8 cellular contexts compared by ENCODE assay signal in the genomic region with DNA sequence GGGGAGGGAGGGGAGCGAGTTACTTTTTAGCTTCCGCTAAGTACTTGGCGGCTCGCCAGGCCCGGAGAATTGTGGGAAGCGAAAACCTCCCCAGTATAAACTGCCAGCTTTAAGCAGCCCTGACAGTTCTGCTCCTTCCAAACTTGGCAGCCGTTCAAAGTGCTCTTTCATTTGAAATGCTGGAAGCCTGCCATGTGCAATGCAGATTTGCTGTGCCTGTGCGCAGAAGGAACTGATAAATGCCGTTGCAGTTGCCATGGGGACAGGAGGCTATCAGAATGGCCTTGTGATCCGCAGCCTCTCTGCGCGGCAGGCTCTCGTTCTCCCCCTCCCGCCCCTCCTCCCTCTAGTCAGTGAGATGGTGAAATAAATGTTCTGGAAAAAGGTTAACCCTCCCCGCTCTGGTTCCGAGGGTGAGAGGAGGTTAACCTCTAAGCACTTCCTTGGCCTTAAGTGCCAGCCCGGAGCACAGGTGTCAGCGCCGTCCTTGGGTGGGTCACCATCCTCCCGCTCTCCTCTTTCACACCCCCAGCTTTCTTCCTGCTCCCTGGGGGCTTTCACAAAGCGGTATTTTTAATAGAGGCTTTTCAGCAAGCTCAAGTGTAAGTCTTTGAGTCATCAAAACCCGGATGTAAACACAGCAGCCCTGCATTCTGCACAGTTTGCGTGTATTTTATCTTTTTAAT. TPM values are rescaled to one million over a fixed set of nuclear protein-coding genes. Genes with fewer than 3 reads are reported as not detected.
DNase-seq lines count a peak whose midpoint lies in the region; ATAC-seq, FAIRE-seq and TF ChIP-seq lines count a peak whose summit lies in the region.

No MANE protein-coding gene starts in this region.

- peaks cover 86% of the 10 kb centered on the region for H3K4me1 Mint-ChIP-seq in WTC11

- no peak for FAIRE-seq in A549 (lab: Jason Lieb, UNC)
- peak; percentile 81 for FAIRE-seq in islet of Langerhans (lab: Jason Lieb, UNC)

- H3K27me3 Mint-ChIP-seq in WTC11 (ENCODE audit: low read depth) = peaks cover 7% of the 10 kb centered on the region

- H3K9me3 Mint-ChIP-seq in WTC11 = no peaks in the 10 kb centered on the region

- DNase-seq in A549 (ENCODE audit: low read depth in 1 of 2, low spot score in 1 of 2) = peak; percentile 88 to 99
- peak; percentile 99 for DNase-seq in NCI-H2227 treated with DMSO at 0.1 percent for 48 hours (lab: John Stamatoyannopoulos, UW)
- peak; percentile 78 for DNase-seq in WTC11 (ENCODE audit: low spot score)
- peak; percentile 99 to 100 for DNase-seq in cardiac fibroblast (ENCODE audit: low read depth in 2 of 2)
- peak; percentile 86 to 93 for DNase-seq in stimulated activated CD4-positive, alpha-beta T cell treated with anti-CD3 and anti-CD28 coated beads, Interleukin-12 subunit alpha, Interleukin-12 subunit beta, amount 100 ng/mL, for 24 hours (ENCODE audit: low read depth in 2 of 2)

- H3K27ac Mint-ChIP-seq in WTC11 = peak overlapping the region; percentile 99

- H3K4me1 ChIP-seq in A549 = peaks cover 86% of the 10 kb centered on the region

- ATAC-seq in A549 = peak; percentile 86 to 88
- peak; percentile 40 for ATAC-seq in GM18870 (IDR thresholded peaks at IDR 0.05; ENCODE audit: unreplicated experiment)
- peak; percentile 67 for ATAC-seq in HG03175 (IDR thresholded peaks at IDR 0.05; ENCODE audit: unreplicated experiment)
- ATAC-seq in WTC11 = peak; percentile 51

- under 1% methylated on average over 23 of the region's 23 CpGs for WGBS in A549 (ENCODE audit: missing lambda C conversion rate)

- H3K4me3 ChIP-seq in A549 = peak overlapping the region; percentile 36
- peak overlapping the region; percentile 19 to 37 for H3K4me3 ChIP-seq in cardiac fibroblast (replicated peaks in 1 of 2; ENCODE audit: low read depth in 2 of 2, low read length in 2 of 2)

- CTCF ChIA-PET in A549 (lab: Yijun Ruan, JAX) (interaction anchor here (1.2 to 13.6 kb wide), 11 partner anchors 9 to 164 kb away, joined by 3 to 182 read pairs (median 7); no protein-coding TSS in a partner anchor), WTC11 (lab: Charles Lee) (interaction anchor here (0.9 to 3.9 kb wide), 10 partner anchors 11 to 165 kb away, joined by 3 to 14 read pairs (median 8); a partner anchor contains a TSS)

- POLR2A ChIA-PET in A549 (lab: Yijun Ruan, JAX) (interaction anchor here (0.7 to 3.4 kb wide), 14 partner anchors 9 to 136 kb away, joined by 3 to 54 read pairs (median 4); a partner anchor contains a TSS), WTC11 (lab: Charles Lee) (interaction anchor here (0.5 to 1.7 kb wide), 11 partner anchors 10 to 256 kb away, joined by 3 to 16 read pairs (median 4); a partner anchor contains a TSS)

- peak; percentile 23 to 68; a peak in 3 of 5 replicates for TF ChIP-seq EP300 in A549 (IDR thresholded peaks at IDR 0.05)

- peak overlapping the region; percentile 90 to 99 for H3K27ac ChIP-seq in A549

- no peaks in the 10 kb centered on the region for H3K9me3 ChIP-seq in A549

- peak; percentile 6 to 31; a peak in 2 of 5 replicates for TF ChIP-seq RAD21 in A549 (conservative IDR thresholded peaks at IDR 0.05 in 1 of 2, IDR thresholded peaks at IDR 0.05 in 1 of 2)

- peak overlapping the region; percentile 84 for H3K4me2 ChIP-seq in A549

- no peak for TF ChIP-seq CTCF in A549 (IDR thresholded peaks at IDR 0.05)
- no peak for TF ChIP-seq CTCF in WTC11 (IDR thresholded peaks at IDR 0.05)
- TF ChIP-seq CTCF in cardiac fibroblast (IDR thresholded peaks at IDR 0.05; ENCODE audit: low read depth, low read length) = no peak

- no peak for TF ChIP-seq POLR2A in A549 (IDR thresholded peaks at IDR 0.05; ENCODE audit: low read length)

- peak overlapping the region; percentile 66 for H3K4me3 Mint-ChIP-seq in WTC11

- H3K36me3 Mint-ChIP-seq in WTC11 = no peaks in the 10 kb centered on the region

TF ChIP-seq in A549, 52 proteins besides CTCF, POLR2A, EP300 and RAD21 (continues in another document):
- TF ChIP-seq, protein P1, sequence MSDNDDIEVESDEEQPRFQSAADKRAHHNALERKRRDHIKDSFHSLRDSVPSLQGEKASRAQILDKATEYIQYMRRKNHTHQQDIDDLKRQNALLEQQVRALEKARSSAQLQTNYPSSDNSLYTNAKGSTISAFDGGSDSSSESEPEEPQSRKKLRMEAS (IDR thresholded peaks at IDR 0.05) = peak; percentile 50
- TF ChIP-seq, protein P2, sequence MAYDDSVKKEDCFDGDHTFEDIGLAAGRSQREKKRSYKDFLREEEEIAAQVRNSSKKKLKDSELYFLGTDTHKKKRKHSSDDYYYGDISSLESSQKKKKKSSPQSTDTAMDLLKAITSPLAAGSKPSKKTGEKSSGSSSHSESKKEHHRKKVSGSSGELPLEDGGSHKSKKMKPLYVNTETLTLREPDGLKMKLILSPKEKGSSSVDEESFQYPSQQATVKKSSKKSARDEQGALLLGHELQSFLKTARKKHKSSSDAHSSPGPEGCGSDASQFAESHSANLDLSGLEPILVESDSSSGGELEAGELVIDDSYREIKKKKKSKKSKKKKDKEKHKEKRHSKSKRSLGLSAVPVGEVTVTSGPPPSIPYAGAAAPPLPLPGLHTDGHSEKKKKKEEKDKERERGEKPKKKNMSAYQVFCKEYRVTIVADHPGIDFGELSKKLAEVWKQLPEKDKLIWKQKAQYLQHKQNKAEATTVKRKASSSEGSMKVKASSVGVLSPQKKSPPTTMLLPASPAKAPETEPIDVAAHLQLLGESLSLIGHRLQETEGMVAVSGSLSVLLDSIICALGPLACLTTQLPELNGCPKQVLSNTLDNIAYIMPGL (CRISPR knock-in tag; IDR thresholded peaks at IDR 0.05; ENCODE audit: borderline replicate concordance) = no peak
- TF ChIP-seq MAFK (IDR thresholded peaks at IDR 0.05; ENCODE audit: partially characterized antibody) = peak; percentile 6
- 0 out of 2 replicates have a peak, but pooled peaks have one; percentile 42 for TF ChIP-seq FOSL2 (IDR thresholded peaks at IDR 0.05)
- TF ChIP-seq FOSL2 (CRISPR knock-in tag; IDR thresholded peaks at IDR 0.05) = peak; percentile 75
- TF ChIP-seq, protein P3, sequence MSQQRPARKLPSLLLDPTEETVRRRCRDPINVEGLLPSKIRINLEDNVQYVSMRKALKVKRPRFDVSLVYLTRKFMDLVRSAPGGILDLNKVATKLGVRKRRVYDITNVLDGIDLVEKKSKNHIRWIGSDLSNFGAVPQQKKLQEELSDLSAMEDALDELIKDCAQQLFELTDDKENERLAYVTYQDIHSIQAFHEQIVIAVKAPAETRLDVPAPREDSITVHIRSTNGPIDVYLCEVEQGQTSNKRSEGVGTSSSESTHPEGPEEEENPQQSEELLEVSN (IDR thresholded peaks at IDR 0.05; ENCODE audit: borderline replicate concordance, low read depth) = peak; percentile 33; the same call in 1 of the 2 replicates

TF ChIP-seq in WTC11, 78 proteins besides CTCF, POLR2A, EP300 and RAD21 (continues in another document):
- TF ChIP-seq FOXK1 (CRISPR knock-in tag; IDR thresholded peaks at IDR 0.05) = 0 out of 2 replicates have a peak, but pooled peaks have one; percentile 11
- TF ChIP-seq, protein P4, sequence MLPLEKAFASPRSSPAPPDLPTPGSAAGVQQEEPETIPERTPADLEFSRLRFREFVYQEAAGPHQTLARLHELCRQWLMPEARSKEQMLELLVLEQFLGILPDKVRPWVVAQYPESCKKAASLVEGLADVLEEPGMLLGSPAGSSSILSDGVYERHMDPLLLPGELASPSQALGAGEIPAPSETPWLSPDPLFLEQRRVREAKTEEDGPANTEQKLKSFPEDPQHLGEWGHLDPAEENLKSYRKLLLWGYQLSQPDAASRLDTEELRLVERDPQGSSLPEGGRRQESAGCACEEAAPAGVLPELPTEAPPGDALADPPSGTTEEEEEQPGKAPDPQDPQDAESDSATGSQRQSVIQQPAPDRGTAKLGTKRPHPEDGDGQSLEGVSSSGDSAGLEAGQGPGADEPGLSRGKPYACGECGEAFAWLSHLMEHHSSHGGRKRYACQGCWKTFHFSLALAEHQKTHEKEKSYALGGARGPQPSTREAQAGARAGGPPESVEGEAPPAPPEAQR (CRISPR knock-in tag; IDR thresholded peaks at IDR 0.05) = no peak
- no peak for TF ChIP-seq CBFB (CRISPR knock-in tag; IDR thresholded peaks at IDR 0.05; ENCODE audit: low read depth)
- TF ChIP-seq ZNF219 (CRISPR knock-in tag; IDR thresholded peaks at IDR 0.05; ENCODE audit: borderline replicate concordance) = no peak
- TF ChIP-seq, protein P5, sequence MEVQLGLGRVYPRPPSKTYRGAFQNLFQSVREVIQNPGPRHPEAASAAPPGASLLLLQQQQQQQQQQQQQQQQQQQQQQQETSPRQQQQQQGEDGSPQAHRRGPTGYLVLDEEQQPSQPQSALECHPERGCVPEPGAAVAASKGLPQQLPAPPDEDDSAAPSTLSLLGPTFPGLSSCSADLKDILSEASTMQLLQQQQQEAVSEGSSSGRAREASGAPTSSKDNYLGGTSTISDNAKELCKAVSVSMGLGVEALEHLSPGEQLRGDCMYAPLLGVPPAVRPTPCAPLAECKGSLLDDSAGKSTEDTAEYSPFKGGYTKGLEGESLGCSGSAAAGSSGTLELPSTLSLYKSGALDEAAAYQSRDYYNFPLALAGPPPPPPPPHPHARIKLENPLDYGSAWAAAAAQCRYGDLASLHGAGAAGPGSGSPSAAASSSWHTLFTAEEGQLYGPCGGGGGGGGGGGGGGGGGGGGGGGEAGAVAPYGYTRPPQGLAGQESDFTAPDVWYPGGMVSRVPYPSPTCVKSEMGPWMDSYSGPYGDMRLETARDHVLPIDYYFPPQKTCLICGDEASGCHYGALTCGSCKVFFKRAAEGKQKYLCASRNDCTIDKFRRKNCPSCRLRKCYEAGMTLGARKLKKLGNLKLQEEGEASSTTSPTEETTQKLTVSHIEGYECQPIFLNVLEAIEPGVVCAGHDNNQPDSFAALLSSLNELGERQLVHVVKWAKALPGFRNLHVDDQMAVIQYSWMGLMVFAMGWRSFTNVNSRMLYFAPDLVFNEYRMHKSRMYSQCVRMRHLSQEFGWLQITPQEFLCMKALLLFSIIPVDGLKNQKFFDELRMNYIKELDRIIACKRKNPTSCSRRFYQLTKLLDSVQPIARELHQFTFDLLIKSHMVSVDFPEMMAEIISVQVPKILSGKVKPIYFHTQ (CRISPR knock-in tag; IDR thresholded peaks at IDR 0.05) = no peak
- TF ChIP-seq GABPB1 (CRISPR knock-in tag; IDR thresholded peaks at IDR 0.05) = peak; percentile 41; the same call in 1 of the 2 replicates

RNA-seq across cellular contexts. Expression of a gene that starts 11.9 kb away (rescaled TPM):
- 12.5 and 18.1 TPM in 2 replicates for polyA plus RNA-seq in A549 (2011; rRNA removed)
- 15.1 and 25.7 TPM in 2 replicates for polyA plus RNA-seq in A549 (2012; cell fraction: cytosol; rRNA removed)
- 25.5 and 31.5 TPM in 2 replicates for polyA plus RNA-seq in A549 (2012; cell fraction: nucleus; rRNA removed)
- 20.1 to 31.0 TPM (median 28.3 TPM) in 3 replicates for polyA plus RNA-seq in A549 (2017; fragmentation: RNase III; extraction: RNeasy Plus Mini Kit Qiagen cat#74134 plus additional on column Dnase treatment)
- 11.5 and 15.0 TPM in 2 replicates for polyA minus RNA-seq in A549 (2011; rRNA and poly(A)+ RNA removed)
- 106 to 126 TPM (median 110 TPM) in 3 replicates for total RNA-seq in WTC11 (2021)

RNA-seq across cellular contexts. Expression of a gene that starts 57.6 kb away (rescaled TPM):
- polyA plus RNA-seq in A549 (2011; rRNA removed) (13.9 and 15.2 TPM in 2 replicates), A549 (2017; fragmentation: RNase III; extraction: RNeasy Plus Mini Kit Qiagen cat#74134 plus additional on column Dnase treatment) (8.9 to 9.6 TPM (median 8.9 TPM) in 3 replicates)
- polyA plus RNA-seq in A549 (2012; cell fraction: cytosol; rRNA removed) = 5.2 and 7.2 TPM in 2 replicates
- polyA plus RNA-seq in A549 (2012; cell fraction: nucleus; rRNA removed) = 3.9 and 5.1 TPM in 2 replicates
- 12.4 and 15.7 TPM in 2 replicates for polyA minus RNA-seq in A549 (2011; rRNA and poly(A)+ RNA removed)
- total RNA-seq in WTC11 (2021) = 22.5 to 25.4 TPM (median 24.2 TPM) in 3 replicates

Comparison
In these comparisons a context has a peak if more than half of its experiments do, and no peak if none do; other contexts are left out.
1. Peak in every context shown above with its lines: DNase-seq, ATAC-seq, H3K4me3 ChIP-seq and H3K27ac ChIP-seq.